In genomic region chr21:46294647-46295176, GRCh38 we compare ENCODE assay signal across 8 cellular contexts. TPM values are rescaled to one million over a fixed set of nuclear protein-coding genes. Genes with fewer than 3 reads are reported as not detected.
DNase-seq lines count a peak whose midpoint lies in the region; ATAC-seq and TF ChIP-seq lines count a peak whose summit lies in the region.

No MANE protein-coding gene starts in this region.

- POLR2A ChIA-PET in activated CD4-positive, alpha-beta T cell treated with anti-CD3 and anti-CD28 coated beads for 36 hours (lab: Charles Lee), result no interaction called here

- no peak for ATAC-seq in activated CD4-positive, alpha-beta T cell treated with anti-CD3 and anti-CD28 coated beads for 36 hours
- no peak for ATAC-seq in HG03159 (IDR thresholded peaks at IDR 0.05; ENCODE audit: unreplicated experiment)

- no peaks in the 10 kb centered on the region for H3K27me3 ChIP-seq in MG63

- peaks cover 3% of the 10 kb centered on the region; the same call in 1 of the 2 replicates for H3K9me3 ChIP-seq in MG63

- DNase-seq in EH (ENCODE audit: low read depth), result peak; percentile 73
- peak; percentile 72 for DNase-seq in MG63
- no peak for DNase-seq in chondrocyte (ENCODE audit: low spot score)
- no peak for DNase-seq in NCI-H1092 (lab: John Stamatoyannopoulos, UW)
- DNase-seq in activated CD4-positive, alpha-beta T cell treated with anti-CD3 and anti-CD28 coated beads for 36 hours, result no peak
- DNase-seq in SHP77 treated with DMSO at 0.1 percent for 48 hours (lab: John Stamatoyannopoulos, UW), result no peak

- TF ChIP-seq CTCF in chondrocyte (IDR thresholded peaks at IDR 0.05) (no peak), nephron (IDR thresholded peaks at IDR 0.05; ENCODE audit: unreplicated experiment in 3 of 3) (no peak)

- CTCF ChIA-PET in activated CD4-positive, alpha-beta T cell treated with anti-CD3 and anti-CD28 coated beads for 36 hours (lab: Charles Lee), result no interaction called here

- H3K4me1 Mint-ChIP-seq in chondrocyte (ENCODE audit: low read depth), result peaks cover 14% of the 10 kb centered on the region
- peaks cover 12% of the 10 kb centered on the region for H3K4me1 Mint-ChIP-seq in nephron
- H3K4me1 Mint-ChIP-seq in activated CD4-positive, alpha-beta T cell treated with anti-CD3 and anti-CD28 coated beads for 36 hours, result peaks cover 9% of the 10 kb centered on the region

- no peak overlapping the region for H3K4me3 Mint-ChIP-seq in chondrocyte (ENCODE audit: unreplicated experiment)
- no peak overlapping the region for H3K4me3 Mint-ChIP-seq in nephron
- no peak overlapping the region for H3K4me3 Mint-ChIP-seq in activated CD4-positive, alpha-beta T cell treated with anti-CD3 and anti-CD28 coated beads for 36 hours

- no peaks in the 10 kb centered on the region for H3K9me3 Mint-ChIP-seq in chondrocyte (ENCODE audit: low read depth)
- peaks cover 3% of the 10 kb centered on the region for H3K9me3 Mint-ChIP-seq in nephron
- H3K9me3 Mint-ChIP-seq in activated CD4-positive, alpha-beta T cell treated with anti-CD3 and anti-CD28 coated beads for 36 hours (ENCODE audit: low read depth), result no peaks in the 10 kb centered on the region

- intact Hi-C loops in activated CD4-positive, alpha-beta T cell treated with anti-CD3 and anti-CD28 coated beads for 36 hours (cut with DNase I, micrococcal nuclease), result no loop called here

- peaks cover 1% of the 10 kb centered on the region for H3K36me3 Mint-ChIP-seq in chondrocyte (ENCODE audit: low read depth)
- H3K36me3 Mint-ChIP-seq in nephron (ENCODE audit: low read depth), result peaks cover 34% of the 10 kb centered on the region
- peaks cover 20% of the 10 kb centered on the region for H3K36me3 Mint-ChIP-seq in activated CD4-positive, alpha-beta T cell treated with anti-CD3 and anti-CD28 coated beads for 36 hours (ENCODE audit: low read depth)

- no peak overlapping the region for H3K4me3 ChIP-seq in MG63

- H3K36me3 ChIP-seq in MG63, result peaks cover 22% of the 10 kb centered on the region

- H3K27ac Mint-ChIP-seq in chondrocyte (ENCODE audit: unreplicated experiment) (peak overlapping the region; percentile 82), nephron (peak overlapping the region in 2 of 3 experiments; percentile 54 to 62)
- no peak overlapping the region for H3K27ac Mint-ChIP-seq in activated CD4-positive, alpha-beta T cell treated with anti-CD3 and anti-CD28 coated beads for 36 hours

- H3K27me3 Mint-ChIP-seq in chondrocyte (ENCODE audit: low read depth), result no peaks in the 10 kb centered on the region
- H3K27me3 Mint-ChIP-seq in nephron (ENCODE audit: low read depth), result no peaks in the 10 kb centered on the region
- H3K27me3 Mint-ChIP-seq in activated CD4-positive, alpha-beta T cell treated with anti-CD3 and anti-CD28 coated beads for 36 hours, result no peaks in the 10 kb centered on the region

RNA-seq across cellular contexts. Expression of gene YBEY, which starts 8.6 kb away (rescaled TPM):
- total RNA-seq in MG63 (2014; rRNA removed; shearing (Covaris generic); ENCODE audit: low replicate concordance), result 42.8 and 55.8 TPM in 2 replicates
- total RNA-seq in chondrocyte, result 10.6 to 16.0 TPM (median 13.1 TPM) in 3 replicates
- total RNA-seq in activated CD4-positive, alpha-beta T cell treated with anti-CD3 and anti-CD28 coated beads for 36 hours, result 10 to 100 TPM; 16.9 to 20.6 TPM

RNA-seq across cellular contexts. Expression of gene MCM3AP, which starts 9.3 kb away (rescaled TPM):
- total RNA-seq in MG63 (2014; rRNA removed; shearing (Covaris generic); ENCODE audit: low replicate concordance), result 76.0 and 108 TPM in 2 replicates
- total RNA-seq in chondrocyte, result 86.4 to 106 TPM (median 87.2 TPM) in 3 replicates
- total RNA-seq in activated CD4-positive, alpha-beta T cell treated with anti-CD3 and anti-CD28 coated beads for 36 hours, result 100 to 1,000 TPM in 1 of 2 experiments, 10 to 100 TPM in 1; 71.1 to 106 TPM

RNA-seq across cellular contexts. Expression of gene C21orf58, which starts 29.0 kb away (rescaled TPM):
- 3.0 and 4.7 TPM in 2 replicates for total RNA-seq in MG63 (2014; rRNA removed; shearing (Covaris generic); ENCODE audit: low replicate concordance)
- total RNA-seq in chondrocyte, result 5.0 to 13.9 TPM (median 5.6 TPM) in 3 replicates
- total RNA-seq in activated CD4-positive, alpha-beta T cell treated with anti-CD3 and anti-CD28 coated beads for 36 hours, result 10 to 100 TPM; 27.4 to 33.0 TPM

RNA-seq across cellular contexts. Expression of gene PCNT, which starts 29.2 kb away (rescaled TPM):
- 51.7 and 57.0 TPM in 2 replicates for total RNA-seq in MG63 (2014; rRNA removed; shearing (Covaris generic); ENCODE audit: low replicate concordance)
- total RNA-seq in chondrocyte, result 29.9 to 41.0 TPM (median 37.3 TPM) in 3 replicates
- total RNA-seq in activated CD4-positive, alpha-beta T cell treated with anti-CD3 and anti-CD28 coated beads for 36 hours, result 10 to 100 TPM; 46.5 to 47.7 TPM

Comparison
In these comparisons a context has a peak if more than half of its experiments do, and no peak if none do; other contexts are left out.
1. DNase-seq: peak in EH (single experiment) and MG63 (single experiment); none in chondrocyte (single experiment), NCI-H1092 (single experiment), activated CD4-positive, alpha-beta T cell treated with anti-CD3 and anti-CD28 coated beads for 36 hours (single experiment) and SHP77 treated with DMSO at 0.1 percent for 48 hours (single experiment).